ENCODE assay signal across 30 cellular contexts in genomic region chr2:27285481-27285880, GRCh38. TPM values are rescaled to one million over a fixed set of nuclear protein-coding genes. Genes with fewer than 3 reads are reported as not detected.
"Had no signal": no experiment of that assay in that cellular context is flagged by ENCODE, and none has a peak within 500 bp of the region (broad histone marks: within the 10 kb centered on the region; RNA-seq: fewer than 3 reads in every experiment).

No MANE protein-coding gene starts in this region.

- H3K27me3 ChIP-seq: adrenal gland, body of pancreas had no signal

- H3K36me3 ChIP-seq: adrenal gland, esophagus muscularis mucosa, gastroesophageal sphincter had no signal

- H3K9me3 ChIP-seq: adrenal gland, body of pancreas, esophagus muscularis mucosa, gastroesophageal sphincter had no signal

- H3K27ac ChIP-seq: adrenal gland, body of pancreas, esophagus muscularis mucosa, foreskin keratinocyte, gastroesophageal sphincter had no signal

- ATAC-seq: activated CD4-positive, alpha-beta T cell treated with anti-CD3 and anti-CD28 coated beads for 36 hours; activated CD8-positive, alpha-beta memory T cell treated with anti-CD3 and anti-CD28 coated beads, Interleukin-2, amount 10 ng/mL, durations not matched to agents 7 days and 5 days; activated CD8-positive, alpha-beta T cell treated with anti-CD3 and anti-CD28 coated beads, Interleukin-2, amount 10 ng/mL, durations not matched to agents 7 days and 5 days; activated naive CD8-positive, alpha-beta T cell treated with anti-CD3 and anti-CD28 coated beads, Interleukin-2, amount 50 U/mL, for 24 hours; body of pancreas; effector memory CD8-positive, alpha-beta T cell; foreskin keratinocyte; gastroesophageal sphincter had no signal

- H3K4me3 ChIP-seq: adrenal gland, body of pancreas, esophagus muscularis mucosa, gastroesophageal sphincter had no signal

- DNase-seq: activated CD4-positive, alpha-beta memory T cell treated with anti-CD3 and anti-CD28 coated beads for 36 hours; activated CD4-positive, alpha-beta T cell treated with anti-CD3 and anti-CD28 coated beads for 36 hours; activated CD4-positive, alpha-beta T cell treated with anti-CD3 and anti-CD28 coated beads, Interleukin-2, amount 10 ng/mL, durations not matched to agents 24 days and 14 days; activated CD4-positive, CD25-positive, alpha-beta regulatory T cell; activated CD4-positive, CD25-positive, alpha-beta regulatory T cell treated with anti-CD3 and anti-CD28 coated beads, Interleukin-2, amount 50 U/mL, for 72 hours; activated CD8-positive, alpha-beta memory T cell treated with anti-CD3 and anti-CD28 coated beads, Interleukin-2, amount 10 ng/mL, durations not matched to agents 7 days and 5 days; activated CD8-positive, alpha-beta memory T cell treated with anti-CD3 and anti-CD28 coated beads, Interleukin-2, amount 50 U/mL, for 4 hours; activated CD8-positive, alpha-beta T cell treated with anti-CD3 and anti-CD28 coated beads, Interleukin-2, amount 10 ng/mL, durations not matched to agents 7 days and 5 days; activated effector memory CD4-positive, alpha-beta T cell treated with anti-CD3 and anti-CD28 coated beads, Interleukin-2, amount 50 U/mL, for 16 hours; activated naive CD4-positive, alpha-beta T cell treated with anti-CD3 and anti-CD28 coated beads for 36 hours; activated naive CD8-positive, alpha-beta T cell treated with anti-CD3 and anti-CD28 coated beads for 36 hours; activated naive CD8-positive, alpha-beta T cell treated with anti-CD3 and anti-CD28 coated beads, Interleukin-2, amount 50 U/mL, for 24 hours; activated T-cell treated with anti-CD3 and anti-CD28 coated beads, Interleukin-2, amount 50 U/mL, for 1 hour; activated T-cell treated with anti-CD3 and anti-CD28 coated beads, Interleukin-2, amount 50 U/mL, for 48 hours; adrenal gland; aorta; body of pancreas; cortex of kidney; dermis blood vessel endothelial cell; effector CD4-positive, alpha-beta T cell; effector memory CD8-positive, alpha-beta T cell; erythroblast; foreskin keratinocyte; T-helper 2 cell had no signal

- H3K4me1 ChIP-seq: body of pancreas, foreskin keratinocyte, gastroesophageal sphincter had no signal

RNA-seq across cellular contexts. Expression of gene TRIM54, which starts 3.3 kb away (rescaled TPM):
- total RNA-seq: activated CD4-positive, alpha-beta memory T cell treated with anti-CD3 and anti-CD28 coated beads for 36 hours; activated naive CD4-positive, alpha-beta T cell treated with anti-CD3 and anti-CD28 coated beads for 36 hours; foreskin keratinocyte; T-helper 1 cell treated with Interleukin-12 subunit alpha and Interleukin-12 subunit beta and Interleukin-4 antibody, amounts not matched to agents 30 ng/mL and 1 ng/mL, for 36 hours had no signal
- polyA plus RNA-seq: foreskin keratinocyte had no signal

RNA-seq across cellular contexts. Expression of gene DNAJC5G, which starts 10.2 kb away (rescaled TPM):
- total RNA-seq: activated CD4-positive, alpha-beta T cell treated with anti-CD3 and anti-CD28 coated beads for 36 hours; activated CD4-positive, alpha-beta T cell treated with anti-CD3 and anti-CD28 coated beads, Interleukin-2, amount 10 ng/mL, durations not matched to agents 24 days and 14 days; activated CD8-positive, alpha-beta memory T cell treated with anti-CD3 and anti-CD28 coated beads for 36 hours; activated CD8-positive, alpha-beta memory T cell treated with anti-CD3 and anti-CD28 coated beads, Interleukin-2, amount 10 ng/mL, durations not matched to agents 7 days and 5 days; activated CD8-positive, alpha-beta T cell treated with anti-CD3 and anti-CD28 coated beads, Interleukin-2, amount 10 ng/mL, durations not matched to agents 7 days and 5 days; activated naive CD4-positive, alpha-beta T cell treated with anti-CD3 and anti-CD28 coated beads for 36 hours; activated naive CD8-positive, alpha-beta T cell treated with anti-CD3 and anti-CD28 coated beads for 36 hours; activated T-helper 1 cell treated with anti-CD3 and anti-CD28 coated beads, Interleukin-12 subunit alpha, Interleukin-12 subunit beta, Interleukin-2, Interleukin-4 antibody, amounts not matched to agents 30 ng/mL and 10 ng/mL and 1 ng/mL, durations not matched to agents 14 hours and 24 hours and 36 hours; activated T-helper 2 cell treated with anti-CD3 and anti-CD28 coated beads, Interferon-gamma antibody, Interleukin-2, Interleukin-4, amounts not matched to agents 10 μg/mL and 5 μg/mL and 100 μg/mL, durations not matched to agents 14 hours and 24 hours and 36 hours; aorta; foreskin keratinocyte; gastroesophageal sphincter; T-helper 1 cell treated with Interleukin-12 subunit alpha and Interleukin-12 subunit beta and Interleukin-4 antibody, amounts not matched to agents 30 ng/mL and 1 ng/mL, for 36 hours had no signal
- polyA plus RNA-seq: foreskin keratinocyte had no signal

RNA-seq across cellular contexts. Expression of gene SLC30A3, which starts 22.6 kb away (rescaled TPM):
- total RNA-seq: activated CD8-positive, alpha-beta T cell treated with anti-CD3 and anti-CD28 coated beads, Interleukin-2, amount 10 ng/mL, durations not matched to agents 7 days and 5 days; body of pancreas; esophagus muscularis mucosa; gastroesophageal sphincter had no signal
